In genomic region chr1:89971600-89971999, GRCh38 we compare ENCODE assay signal across 18 cellular contexts. TPM values are rescaled to one million over a fixed set of nuclear protein-coding genes. Genes with fewer than 3 reads are reported as not detected.
A peak's percentile ranks its signal among the peaks of the same experiment; 100 is the strongest.
DNase-seq lines count a peak whose midpoint lies in the region; ATAC-seq lines count a peak whose summit lies in the region.
"Had no signal": no experiment of that assay in that cellular context is flagged by ENCODE, and none has a peak within 500 bp of the region (broad histone marks: within the 10 kb centered on the region; RNA-seq: fewer than 3 reads in every experiment).

No MANE protein-coding gene starts in this region.

- ATAC-seq in GM18508 (IDR thresholded peaks at IDR 0.05; ENCODE audit: insufficient read depth, unreplicated experiment) (peak; percentile 53), GM21390 (IDR thresholded peaks at IDR 0.05; ENCODE audit: unreplicated experiment) (peak; percentile 64), HG03045 (IDR thresholded peaks at IDR 0.05; ENCODE audit: unreplicated experiment) (peak; percentile 76), right cardiac atrium (no peak), GM19467 (IDR thresholded peaks at IDR 0.05; ENCODE audit: unreplicated experiment) (no peak)
- ATAC-seq: lower lobe of right lung had no signal

- H3K4me1 ChIP-seq in right cardiac atrium (ENCODE audit: control insufficient read depth, insufficient read depth, low read length): no peaks in the 10 kb centered on the region

- no peak overlapping the region for H3K4me3 ChIP-seq in right cardiac atrium (ENCODE audit: low read length)
- H3K4me3 ChIP-seq: lower lobe of right lung had no signal

- DNase-seq in epithelial cell of prostate (ENCODE audit: low read depth, low spot score) (no peak), right cardiac atrium (no peak), LoVo (ENCODE audit: low spot score) (no peak)
- no peak for DNase-seq in activated naive CD4-positive, alpha-beta T cell (lab: John Stamatoyannopoulos, UW)
- DNase-seq: activated T-cell treated with anti-CD3 and anti-CD28 coated beads for 4 hours; effector CD8-positive, alpha-beta T cell; glutamatergic neuron; lower lobe of right lung; NCI-H1048; NCI-H510A treated with DMSO at 0.1 percent for 48 hours; nucleus accumbens; stimulated activated CD4-positive, alpha-beta T cell treated with anti-CD3 and anti-CD28 coated beads, Interleukin-15, amount 100 ng/mL, for 24 hours had no signal

- H3K27me3 ChIP-seq in right cardiac atrium (ENCODE audit: control insufficient read depth, insufficient read depth): no peaks in the 10 kb centered on the region

- WGBS in right cardiac atrium: 80% methylated on average over 1 of the region's 1 CpG

- no peaks in the 10 kb centered on the region for H3K9me3 ChIP-seq in right cardiac atrium (ENCODE audit: control insufficient read depth, low read length)
- H3K9me3 ChIP-seq: lower lobe of right lung had no signal

- peak overlapping the region; percentile 63 for H3K27ac ChIP-seq in epithelial cell of prostate
- no peak overlapping the region for H3K27ac ChIP-seq in right cardiac atrium (ENCODE audit: low read length)
- H3K27ac ChIP-seq: HL-60, lower lobe of right lung, VCaP had no signal

- intact Hi-C loops in right cardiac atrium (cut with DNase I): no loop called here

RNA-seq across cellular contexts. Expression of gene ZNF326, which starts 23.3 kb away (rescaled TPM):
- total RNA-seq in right cardiac atrium: 10 to 100 TPM; 12.6 to 16.5 (median 14.2) TPM
- polyA plus RNA-seq in right cardiac atrium: 10.0 TPM

Comparison
In these comparisons a context has a peak if more than half of its experiments do, and no peak if none do; other contexts are left out.
1. ATAC-seq: peak in GM18508 (single experiment), GM21390 (single experiment) and HG03045 (single experiment); none in right cardiac atrium (0 of 2) and GM19467 (single experiment).